Comparison of ENCODE assay signal across 5 cellular contexts in genomic region chr11:15300282-15300681, GRCh38.
"Had no signal": no experiment of that assay in that cellular context is flagged by ENCODE, and none has a peak within 500 bp of the region (broad histone marks: within the 10 kb centered on the region; RNA-seq: fewer than 3 reads in every experiment).

No MANE protein-coding gene starts in this region.

- H3K27me3 Mint-ChIP-seq: IgD-negative memory B cell had no signal

- H3K4me3 ChIP-seq: K562 had no signal

- DNase-seq: IMR-90, KBM-7 had no signal

- H3K27ac Mint-ChIP-seq: IgD-negative memory B cell had no signal

- H3K36me3 Mint-ChIP-seq: IgD-negative memory B cell had no signal

- H3K27ac ChIP-seq: HL-60 had no signal

- H3K4me3 Mint-ChIP-seq: IgD-negative memory B cell had no signal

- H3K4me1 Mint-ChIP-seq: IgD-negative memory B cell had no signal
